1 cellular context compared by ENCODE assay signal in genomic region chr3:178095522-178095921, GRCh38.
TF ChIP-seq lines count a peak whose summit lies in the region.

No MANE protein-coding gene starts in this region.

TF ChIP-seq in GM12878, 131 proteins besides CTCF, POLR2A, EP300 and RAD21 (continued from another document):
- TF ChIP-seq SMC3 (IDR thresholded peaks at IDR 0.05; ENCODE audit: borderline replicate concordance, low read length) = no peak
- TF ChIP-seq TCF7 (IDR thresholded peaks at IDR 0.05; ENCODE audit: borderline replicate concordance) = no peak
